Comparison of ENCODE assay signal across 8 cellular contexts in genomic region chr4:77156912-77157858, GRCh38. TPM values are rescaled to one million over a fixed set of nuclear protein-coding genes. Genes with fewer than 3 reads are reported as not detected.
DNase-seq lines count a peak whose midpoint lies in the region; ATAC-seq and TF ChIP-seq lines count a peak whose summit lies in the region.

CCNG2 (plus strand) TSS chr4:77157207; CDS start chr4:77158533, 1,326 bp downstream.

- no peak for TF ChIP-seq CTCF in Caco-2 (IDR thresholded peaks at IDR 0.05; ENCODE audit: insufficient read depth in 1 of 2, low read depth in 1 of 2, low read length in 1 of 2, severe bottlenecking in 1 of 2, unreplicated experiment in 1 of 2)
- no peak for TF ChIP-seq CTCF in RWPE1 (conservative IDR thresholded peaks at IDR 0.05; ENCODE audit: low read depth)
- TF ChIP-seq CTCF in foreskin fibroblast (IDR thresholded peaks at IDR 0.05; ENCODE audit: low read depth, low read length), result no peak
- TF ChIP-seq CTCF in neutrophil (IDR thresholded peaks at IDR 0.05), result peak; percentile 39

- H3K27me3 ChIP-seq in Caco-2 (replicated peaks; ENCODE audit: control insufficient read depth, insufficient read depth, low read length) (no peaks in the 10 kb centered on the region), neutrophil (no peaks in the 10 kb centered on the region), subcutaneous abdominal adipose tissue (ENCODE audit: control insufficient read depth in 5 of 5, insufficient read depth in 4 of 5, low read length in 5 of 5) (no peaks in the 10 kb centered on the region)

- H3K9ac ChIP-seq in subcutaneous abdominal adipose tissue (ENCODE audit: low read length in 5 of 5), result peak within 1 kb of the TSS in 4 of 5 donors; percentile 84 to 90 (median 88)

- no peaks in the 10 kb centered on the region for H3K27me3 Mint-ChIP-seq in Caco-2 (ENCODE audit: insufficient read depth, unreplicated experiment)

- H3K27ac ChIP-seq in RWPE1 (peak within 1 kb of the TSS; percentile 95), neutrophil (peak within 1 kb of the TSS; percentile 99), subcutaneous abdominal adipose tissue (ENCODE audit: low read depth, low read length) (peak within 1 kb of the TSS; percentile 87)

- peak; percentile 40 for ATAC-seq in GM21528 (IDR thresholded peaks at IDR 0.05; ENCODE audit: low FRiP score, unreplicated experiment)

- no peaks in the 10 kb centered on the region for H3K9me3 Mint-ChIP-seq in Caco-2 (ENCODE audit: unreplicated experiment)

- POLR2A ChIA-PET in Caco-2 (lab: Charles Lee), result interaction anchor here (0.7 to 2.3 kb wide), 4 partner anchors 11 to 150 kb away, joined by 3 to 8 read pairs (median 3); no protein-coding TSS in a partner anchor
- POLR2A ChIA-PET in RWPE1 (lab: Yijun Ruan, JAX; ENCODE audit: low non-redundant PET), result interaction anchor here (0.6 to 0.7 kb wide), 2 partner anchors 48 to 82 kb away, joined by 3 to 6 read pairs; no protein-coding TSS in a partner anchor

- peaks cover 10% of the 10 kb centered on the region for H3K4me1 Mint-ChIP-seq in Caco-2 (ENCODE audit: low read depth, unreplicated experiment)

- H3K27ac Mint-ChIP-seq in Caco-2 (ENCODE audit: unreplicated experiment), result peak within 1 kb of the TSS; percentile 99

- H3K36me3 Mint-ChIP-seq in Caco-2 (ENCODE audit: insufficient read depth, unreplicated experiment), result peaks cover 37% of the 10 kb centered on the region

- peak; percentile 89 to 90 for DNase-seq in Caco-2
- DNase-seq in Jurkat, Clone E6-1 (ENCODE audit: low read depth, low spot score), result peak; percentile 97
- DNase-seq in RWPE1 (ENCODE audit: low spot score), result peak; percentile 69
- peak; percentile 93 for DNase-seq in activated effector memory CD4-positive, alpha-beta T cell treated with anti-CD3 and anti-CD28 coated beads, Interleukin-2, amount 50 U/mL, for 16 hours
- peak; percentile 90 to 94 for DNase-seq in foreskin fibroblast

- peak within 1 kb of the TSS; percentile 98 for H3K4me3 Mint-ChIP-seq in Caco-2 (ENCODE audit: unreplicated experiment)

- BruUV-seq in Caco-2 (replicated peaks; lab: Mats Ljungman, UMichigan), result TSS peak; percentile 26

- H3K4me1 ChIP-seq in Caco-2 (no peaks in the 10 kb centered on the region), neutrophil (ENCODE audit: control insufficient read depth in 1 of 2, insufficient read depth in 1 of 2, low read depth in 1 of 2, low read length in 1 of 2) (peaks cover 40% of the 10 kb centered on the region in 2 experiments), subcutaneous abdominal adipose tissue (ENCODE audit: control insufficient read depth in 5 of 5, insufficient read depth in 5 of 5, low read length in 5 of 5) (peaks cover 0 to 36% (median 29%) of the 10 kb centered on the region in 5 donors)

- intact Hi-C loops in Caco-2 (cut with micrococcal nuclease; ENCODE audit: unreplicated experiment), result loop anchor here (1.0 to 5.0 kb wide), 4 partner anchors 11 to 105 kb away; no protein-coding TSS in a partner anchor

- CTCF ChIA-PET in Caco-2 (lab: Charles Lee), result interaction anchor here (0.8 to 1.0 kb wide), 2 partner anchors 11 kb away, joined by 3 read pairs; no protein-coding TSS in a partner anchor
- CTCF ChIA-PET in RWPE1 (lab: Yijun Ruan, JAX), result no interaction called here

- H3K4me3 ChIP-seq in Caco-2 (ENCODE audit: low read depth, low read length) (peak within 1 kb of the TSS; percentile 63), foreskin fibroblast (ENCODE audit: low read depth in 1 of 2, low read length in 2 of 2) (peak within 1 kb of the TSS; percentile 92 to 93), neutrophil (ENCODE audit: low read depth in 1 of 2, low read length in 1 of 2) (peak within 1 kb of the TSS; percentile 99), subcutaneous abdominal adipose tissue (ENCODE audit: low read depth in 1 of 5, low read length in 5 of 5) (peak within 1 kb of the TSS; percentile 79 to 98 (median 96))
- H3K4me3 ChIP-seq in Jurkat, Clone E6-1 (ENCODE audit: low read length), result peak within 1 kb of the TSS; percentile 90

- H3K36me3 ChIP-seq in Caco-2 (ENCODE audit: control insufficient read depth, insufficient read depth, low read length), result no peaks in the 10 kb centered on the region; the same call in 1 of the 2 replicates
- peaks cover 40% of the 10 kb centered on the region for H3K36me3 ChIP-seq in neutrophil
- peaks cover 6 to 17% (median 14%) of the 10 kb centered on the region in 5 donors for H3K36me3 ChIP-seq in subcutaneous abdominal adipose tissue (ENCODE audit: control insufficient read depth in 5 of 5, insufficient read depth in 5 of 5, low read length in 5 of 5)

- H3K9me3 ChIP-seq in Caco-2 (no peaks in the 10 kb centered on the region), neutrophil (no peaks in the 10 kb centered on the region), subcutaneous abdominal adipose tissue (ENCODE audit: control insufficient read depth in 5 of 5, low read length in 5 of 5) (no peaks in the 10 kb centered on the region)

RNA-seq across cellular contexts. Expression of gene CCNG2, which starts in this region (rescaled TPM):
- total RNA-seq in Caco-2 (2022), result 25.6 and 26.0 TPM in 2 replicates
- polyA plus RNA-seq in Jurkat, Clone E6-1 (2012; ENCODE audit: insufficient read depth, insufficient read length), result 44.0 TPM

Comparison
In these comparisons a context has a peak if more than half of its experiments do, and no peak if none do; other contexts are left out.
1. Peak in every context shown above with its lines: DNase-seq, ATAC-seq, H3K4me3 ChIP-seq and H3K27ac ChIP-seq.